2 cellular contexts compared by ENCODE assay signal in genomic region chr1:145893306-145894055, GRCh38.
TF ChIP-seq lines count a peak whose summit lies in the region.

No MANE protein-coding gene starts in this region.

TF ChIP-seq in A549, 52 proteins besides CTCF, POLR2A, EP300 and RAD21:
- no peak for TF ChIP-seq CEBPB (IDR thresholded peaks at IDR 0.05)
- no peak for TF ChIP-seq MAX (IDR thresholded peaks at IDR 0.05)
- TF ChIP-seq RNF2 (IDR thresholded peaks at IDR 0.05; ENCODE audit: borderline replicate concordance, low read depth) = no peak
- TF ChIP-seq ESRRA (IDR thresholded peaks at IDR 0.05; ENCODE audit: borderline replicate concordance, low read length) = no peak
- TF ChIP-seq PHF8 (IDR thresholded peaks at IDR 0.05; ENCODE audit: borderline replicate concordance, low read depth) = no peak
- no peak for TF ChIP-seq ZFP36 (IDR thresholded peaks at IDR 0.05; ENCODE audit: borderline replicate concordance, partially characterized antibody)
- TF ChIP-seq PBX3 (IDR thresholded peaks at IDR 0.05) = no peak
- TF ChIP-seq BHLHE40 (IDR thresholded peaks at IDR 0.05; ENCODE audit: low read depth, low read length) = no peak
- TF ChIP-seq EHF (CRISPR knock-in tag; IDR thresholded peaks at IDR 0.05) = no peak
- no peak for TF ChIP-seq RCOR1 (IDR thresholded peaks at IDR 0.05; ENCODE audit: low read depth, low read length)
- no peak for TF ChIP-seq MYC (IDR thresholded peaks at IDR 0.05; ENCODE audit: borderline replicate concordance, low read length)
- no peak for TF ChIP-seq TFCP2L1 (CRISPR knock-in tag; IDR thresholded peaks at IDR 0.05)
- TF ChIP-seq ZSCAN20 (CRISPR knock-in tag; IDR thresholded peaks at IDR 0.05) = no peak
TF ChIP-seq in A549: peak in this region for 0.

TF ChIP-seq in K562, 482 proteins besides CTCF, POLR2A, EP300 and RAD21:
- TF ChIP-seq ETV5 (CRISPR knock-in tag; IDR thresholded peaks at IDR 0.05; ENCODE audit: low read depth) (0 out of 2 replicates have a peak, but pooled peaks have one; percentile 18), MAX (CRISPR knock-in tag; IDR thresholded peaks at IDR 0.05) (no peak), TFAP4 (CRISPR knock-in tag; IDR thresholded peaks at IDR 0.05; ENCODE audit: borderline replicate concordance) (0 out of 2 replicates have a peak, but pooled peaks have one; percentile 13), ZNF197 (CRISPR knock-in tag; IDR thresholded peaks at IDR 0.05; ENCODE audit: low read depth) (no peak), THRB (CRISPR knock-in tag; conservative IDR thresholded peaks at IDR 0.05) (no peak), CEBPZ (IDR thresholded peaks at IDR 0.05; ENCODE audit: borderline replicate concordance, low read depth, low read length) (no peak), CAMTA2 (CRISPR knock-in tag; conservative IDR thresholded peaks at IDR 0.05) (no peak)
TF ChIP-seq in K562: peak in this region for 2.
